ENCODE assay signal across 1 cellular context in genomic region chr6:42938987-42939809, GRCh38.
TF ChIP-seq lines count a peak whose summit lies in the region.

No MANE protein-coding gene starts in this region.

TF ChIP-seq in HepG2, 621 proteins besides CTCF, POLR2A, EP300 and RAD21 (continued from another document and continues in another):
- TF ChIP-seq ZBTB37 (CRISPR knock-in tag; IDR thresholded peaks at IDR 0.05) (no peak), ZBTB49 (CRISPR knock-in tag; IDR thresholded peaks at IDR 0.05; ENCODE audit: borderline replicate concordance) (no peak), CSRNP2 (CRISPR knock-in tag; conservative IDR thresholded peaks at IDR 0.05; ENCODE audit: low read depth) (no peak), GPN1 (CRISPR knock-in tag; IDR thresholded peaks at IDR 0.05; ENCODE audit: borderline replicate concordance) (no peak), GATA4 (IDR thresholded peaks at IDR 0.05; ENCODE audit: borderline replicate concordance, low read depth) (no peak), POLR2AphosphoS2 (IDR thresholded peaks at IDR 0.05; ENCODE audit: low read depth, low read length) (no peak), NCOR1 (IDR thresholded peaks at IDR 0.05; ENCODE audit: borderline replicate concordance, low read length) (peak; percentile 81; the same call in 1 of the 2 replicates), HNF4A (CRISPR knock-in tag; IDR thresholded peaks at IDR 0.05) (peak; percentile 98), TBX3 (IDR thresholded peaks at IDR 0.05; ENCODE audit: borderline replicate concordance) (peak; percentile 41; the same call in 1 of the 2 replicates), TFDP1 (CRISPR knock-in tag; IDR thresholded peaks at IDR 0.05; ENCODE audit: borderline replicate concordance) (peak; percentile 89; the same call in 1 of the 2 replicates), ATM (IDR thresholded peaks at IDR 0.05; ENCODE audit: borderline replicate concordance) (no peak; the same call in 1 of the 2 replicates), ZNF839 (CRISPR knock-in tag; IDR thresholded peaks at IDR 0.05; ENCODE audit: borderline replicate concordance) (no peak), ZNF275 (CRISPR knock-in tag; IDR thresholded peaks at IDR 0.05; ENCODE audit: borderline replicate concordance) (no peak), SNAPC5 (CRISPR knock-in tag; IDR thresholded peaks at IDR 0.05; ENCODE audit: borderline replicate concordance) (no peak), ZNF460 (CRISPR knock-in tag; IDR thresholded peaks at IDR 0.05; ENCODE audit: borderline replicate concordance) (no peak), RARA (CRISPR knock-in tag; IDR thresholded peaks at IDR 0.05) (peak; percentile 97), KDM5A (IDR thresholded peaks at IDR 0.05; ENCODE audit: borderline replicate concordance, low read length) (no peak), ZNF609 (CRISPR knock-in tag; IDR thresholded peaks at IDR 0.05; ENCODE audit: borderline replicate concordance) (peak; percentile 95), ZNF792 (CRISPR knock-in tag; IDR thresholded peaks at IDR 0.05) (peak; percentile 87), ISX (CRISPR knock-in tag; conservative IDR thresholded peaks at IDR 0.05) (no peak), ZNF543 (CRISPR knock-in tag; IDR thresholded peaks at IDR 0.05) (peak; percentile 95), FOXC1 (CRISPR knock-in tag; IDR thresholded peaks at IDR 0.05; ENCODE audit: borderline replicate concordance) (0 out of 2 replicates have a peak, but pooled peaks have one; percentile 71), ZNF446 (CRISPR knock-in tag; IDR thresholded peaks at IDR 0.05) (no peak; the same call in 1 of the 2 replicates), FOXJ3 (CRISPR knock-in tag; IDR thresholded peaks at IDR 0.05; ENCODE audit: borderline replicate concordance) (peak; percentile 82), CEBPB (IDR thresholded peaks at IDR 0.05; ENCODE audit: borderline replicate concordance, low read depth, low read length) (peak; percentile 32; the same call in 1 of the 2 replicates), IKZF4 (CRISPR knock-in tag; IDR thresholded peaks at IDR 0.05; ENCODE audit: borderline replicate concordance, low read depth, not compliant biosample characterization) (no peak), HNRNPH1 (optimal IDR thresholded peaks at IDR 0.05; ENCODE audit: low read depth, low read length) (no peak), STAG1 (CRISPR knock-in tag; IDR thresholded peaks at IDR 0.05) (peak; percentile 28), ZNF720 (CRISPR knock-in tag; IDR thresholded peaks at IDR 0.05) (no peak), NFE2L1 (CRISPR knock-in tag; IDR thresholded peaks at IDR 0.05; ENCODE audit: borderline replicate concordance) (no peak), ZBTB2 (CRISPR knock-in tag; IDR thresholded peaks at IDR 0.05; ENCODE audit: low read depth) (0 out of 2 replicates have a peak, but pooled peaks have one; percentile 39), THAP9 (CRISPR knock-in tag; IDR thresholded peaks at IDR 0.05; ENCODE audit: borderline replicate concordance) (no peak), ZNF567 (CRISPR knock-in tag; IDR thresholded peaks at IDR 0.05; ENCODE audit: borderline replicate concordance) (peak; percentile 22; the same call in 1 of the 2 replicates), ZNF18 (CRISPR knock-in tag; IDR thresholded peaks at IDR 0.05; ENCODE audit: insufficient replicate concordance) (peak; percentile 92), MEF2D (CRISPR knock-in tag; IDR thresholded peaks at IDR 0.05) (peak; percentile 87; the same call in 1 of the 2 replicates), ZBTB46 (CRISPR knock-in tag; IDR thresholded peaks at IDR 0.05; ENCODE audit: borderline replicate concordance) (0 out of 2 replicates have a peak, but pooled peaks have one; percentile 63)
